Comparison of ENCODE assay signal across 1 cellular context in genomic region chr12:109995703-109996482, GRCh38.
A peak's percentile ranks its signal among the peaks of the same experiment; 100 is the strongest.
TF ChIP-seq lines count a peak whose summit lies in the region.

GIT2 (minus strand) TSS chr12:109996368; CDS start chr12:109996224, 144 bp downstream.

TF ChIP-seq in WTC11, 78 proteins besides CTCF, POLR2A, EP300 and RAD21 (continued from another document):
- TF ChIP-seq ZNF416 (CRISPR knock-in tag; IDR thresholded peaks at IDR 0.05) = no peak
- no peak for TF ChIP-seq NR1H2 (CRISPR knock-in tag; IDR thresholded peaks at IDR 0.05)
- no peak for TF ChIP-seq GRHL2 (CRISPR knock-in tag; IDR thresholded peaks at IDR 0.05; ENCODE audit: insufficient replicate concordance, severe bottlenecking)
- no peak for TF ChIP-seq SOX15 (CRISPR knock-in tag; IDR thresholded peaks at IDR 0.05)
- no peak for TF ChIP-seq TEAD1 (CRISPR knock-in tag; IDR thresholded peaks at IDR 0.05)
- TF ChIP-seq ETV6 (CRISPR knock-in tag; IDR thresholded peaks at IDR 0.05) = 0 out of 2 replicates have a peak, but pooled peaks have one; percentile 8
- no peak for TF ChIP-seq FOXP1 (CRISPR knock-in tag; IDR thresholded peaks at IDR 0.05; ENCODE audit: borderline replicate concordance)
- TF ChIP-seq ZBTB43 (CRISPR knock-in tag; IDR thresholded peaks at IDR 0.05) = no peak
- TF ChIP-seq MAX (CRISPR knock-in tag; IDR thresholded peaks at IDR 0.05) = peak; percentile 58; the same call in 1 of the 2 replicates
- TF ChIP-seq TP53 (CRISPR knock-in tag; IDR thresholded peaks at IDR 0.05) = no peak
- TF ChIP-seq ZNF423 (CRISPR knock-in tag; IDR thresholded peaks at IDR 0.05) = no peak
- TF ChIP-seq TEAD4 (CRISPR knock-in tag; IDR thresholded peaks at IDR 0.05) = no peak
- TF ChIP-seq ZMAT4 (CRISPR knock-in tag; IDR thresholded peaks at IDR 0.05) = no peak
- TF ChIP-seq ZNF138 (CRISPR knock-in tag; conservative IDR thresholded peaks at IDR 0.05) = no peak
- TF ChIP-seq ZNF281 (CRISPR knock-in tag; IDR thresholded peaks at IDR 0.05) = no peak
- no peak for TF ChIP-seq STAT6 (CRISPR knock-in tag; conservative IDR thresholded peaks at IDR 0.05; ENCODE audit: low read depth)
- no peak for TF ChIP-seq JUN (CRISPR knock-in tag; IDR thresholded peaks at IDR 0.05)
- no peak for TF ChIP-seq ZNF671 (CRISPR knock-in tag; IDR thresholded peaks at IDR 0.05)
- no peak for TF ChIP-seq NFE2L1 (CRISPR knock-in tag; IDR thresholded peaks at IDR 0.05)
- peak; percentile 97 for TF ChIP-seq USF2 (CRISPR knock-in tag; IDR thresholded peaks at IDR 0.05)
- TF ChIP-seq JAZF1 (CRISPR knock-in tag; IDR thresholded peaks at IDR 0.05) = no peak
- TF ChIP-seq CREM (CRISPR knock-in tag; IDR thresholded peaks at IDR 0.05) = 0 out of 2 replicates have a peak, but pooled peaks have one; percentile 66
- TF ChIP-seq NFYB (CRISPR knock-in tag; conservative IDR thresholded peaks at IDR 0.05; ENCODE audit: low read depth) = no peak
